8 cellular contexts compared by ENCODE assay signal in the genomic region with DNA sequence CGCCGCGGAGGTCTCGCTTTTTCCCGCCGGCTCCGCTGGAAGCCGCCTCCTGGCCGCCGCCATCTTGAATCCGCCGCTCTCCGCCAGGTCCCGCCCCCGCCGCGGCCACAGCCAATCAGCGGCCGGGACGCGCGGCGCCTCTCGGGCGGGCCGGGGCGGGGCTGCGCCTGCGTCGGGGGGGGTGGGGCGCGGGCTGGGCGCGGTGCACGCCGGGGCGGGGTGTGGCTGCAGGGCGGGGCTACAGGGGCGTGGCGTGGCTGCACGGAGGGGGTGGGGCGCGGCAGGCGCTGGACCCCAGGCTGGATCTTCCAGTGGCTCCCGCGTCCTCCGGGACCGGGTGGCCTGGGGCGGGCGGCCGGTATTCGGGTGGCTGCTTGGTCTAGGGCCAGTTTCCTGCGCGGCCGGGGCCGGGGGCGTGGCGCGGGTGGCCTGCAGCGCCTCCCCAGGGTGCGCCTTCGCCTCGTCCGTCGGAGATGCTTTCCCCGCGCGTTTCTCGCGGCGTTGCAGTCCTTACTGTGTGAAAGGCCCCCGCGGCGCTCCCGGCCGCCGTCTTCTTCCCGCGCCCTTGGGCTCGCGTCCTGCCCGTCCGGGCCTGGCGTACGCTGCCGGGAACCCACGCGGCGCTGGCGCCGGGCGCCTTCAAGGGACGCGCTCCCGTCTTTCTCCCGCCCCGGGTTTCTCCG. TPM values are rescaled to one million over a fixed set of nuclear protein-coding genes. Genes with fewer than 3 reads are reported as not detected.
A peak's percentile ranks its signal among the peaks of the same experiment; 100 is the strongest.
DNase-seq lines count a peak whose midpoint lies in the region; ATAC-seq lines count a peak whose summit lies in the region.

No MANE protein-coding gene starts in this region.

- no peaks in the 10 kb centered on the region for H3K9me3 Mint-ChIP-seq in activated CD4-positive, alpha-beta T cell treated with anti-CD3 and anti-CD28 coated beads for 36 hours (ENCODE audit: low read depth)

- H3K36me3 Mint-ChIP-seq in activated CD4-positive, alpha-beta T cell treated with anti-CD3 and anti-CD28 coated beads for 36 hours (ENCODE audit: low read depth) = peaks cover 51% of the 10 kb centered on the region

- no peaks in the 10 kb centered on the region for H3K27me3 Mint-ChIP-seq in activated CD4-positive, alpha-beta T cell treated with anti-CD3 and anti-CD28 coated beads for 36 hours

- peaks cover 30% of the 10 kb centered on the region for H3K4me1 Mint-ChIP-seq in activated CD4-positive, alpha-beta T cell treated with anti-CD3 and anti-CD28 coated beads for 36 hours

- intact Hi-C loops in activated CD4-positive, alpha-beta T cell treated with anti-CD3 and anti-CD28 coated beads for 36 hours (cut with DNase I, micrococcal nuclease) = loop anchor here (1.0 to 10.0 kb wide), 14 partner anchors 38 to 1252 kb away; partner anchors contain the start of genes DIP2A (in 2 of the 2), LSS (in 2 of the 2), ADARB1 (in 1 of the 2) and COL6A1 (in 1 of the 2)

- peak; percentile 49 to 69 for DNase-seq in AML-193 (lab: John Stamatoyannopoulos, UW)
- peak; percentile 70 for DNase-seq in NCI-H460 (ENCODE audit: extremely low read depth, low read depth)
- peak; percentile 94 for DNase-seq in activated CD4-positive, alpha-beta T cell treated with anti-CD3 and anti-CD28 coated beads for 36 hours
- DNase-seq in left kidney (ENCODE audit: low read depth, low spot score) = peak; percentile 94
- DNase-seq in stimulated activated CD4-positive, alpha-beta T cell treated with anti-CD3 and anti-CD28 coated beads, Interleukin-1b, Interleukin-23, amount 100 ng/mL, for 4 hours (ENCODE audit: low read depth in 2 of 2) = peak; percentile 86 to 89

- ATAC-seq in GM19023 (IDR thresholded peaks at IDR 0.05; ENCODE audit: unreplicated experiment) = peak; percentile 68
- ATAC-seq in HG03175 (IDR thresholded peaks at IDR 0.05; ENCODE audit: unreplicated experiment) = peak; percentile 64
- peak; percentile 79 for ATAC-seq in activated CD4-positive, alpha-beta T cell treated with anti-CD3 and anti-CD28 coated beads for 36 hours

- POLR2A ChIA-PET in activated CD4-positive, alpha-beta T cell treated with anti-CD3 and anti-CD28 coated beads for 36 hours (lab: Charles Lee) = no interaction called here

- peak overlapping the region; percentile 94 for H3K27ac Mint-ChIP-seq in activated CD4-positive, alpha-beta T cell treated with anti-CD3 and anti-CD28 coated beads for 36 hours

- peak overlapping the region; percentile 98 for H3K27ac ChIP-seq in cingulate gyrus (ENCODE audit: low read depth, low read length)

- H3K4me3 Mint-ChIP-seq in activated CD4-positive, alpha-beta T cell treated with anti-CD3 and anti-CD28 coated beads for 36 hours = peak overlapping the region; percentile 95

- CTCF ChIA-PET in activated CD4-positive, alpha-beta T cell treated with anti-CD3 and anti-CD28 coated beads for 36 hours (lab: Charles Lee) = interaction anchor here (1.6 to 1.8 kb wide), 2 partner anchors 49 to 315 kb away, joined by 4 to 5 read pairs; no protein-coding TSS in a partner anchor

RNA-seq across cellular contexts. Expression of gene PCNT, which starts 0.6 kb away (rescaled TPM):
- total RNA-seq in NCI-H460 (2014; rRNA removed; shearing (Covaris generic)) = 11.1 and 14.1 TPM in 2 replicates
- polyA plus RNA-seq in NCI-H460 (2014; cell fraction: nucleus; rRNA removed) = 62.2 and 89.4 TPM in 2 replicates
- total RNA-seq in activated CD4-positive, alpha-beta T cell treated with anti-CD3 and anti-CD28 coated beads for 36 hours = 10 to 100 TPM; 46.5 to 47.7 TPM

RNA-seq across cellular contexts. Expression of gene C21orf58, which starts 0.9 kb away (rescaled TPM):
- 4.4 TPM in 2 replicates for total RNA-seq in NCI-H460 (2014; rRNA removed; shearing (Covaris generic))
- polyA plus RNA-seq in NCI-H460 (2014; cell fraction: nucleus; rRNA removed) = 63.4 and 68.1 TPM in 2 replicates
- 10 to 100 TPM; 27.4 to 33.0 TPM for total RNA-seq in activated CD4-positive, alpha-beta T cell treated with anti-CD3 and anti-CD28 coated beads for 36 hours

RNA-seq across cellular contexts. Expression of gene YBEY, which starts 38.4 kb away (rescaled TPM):
- total RNA-seq in NCI-H460 (2014; rRNA removed; shearing (Covaris generic)) = 20.8 and 23.2 TPM in 2 replicates
- polyA plus RNA-seq in NCI-H460 (2014; cell fraction: nucleus; rRNA removed) = 13.6 and 15.4 TPM in 2 replicates
- total RNA-seq in activated CD4-positive, alpha-beta T cell treated with anti-CD3 and anti-CD28 coated beads for 36 hours = 10 to 100 TPM; 16.9 to 20.6 TPM

RNA-seq across cellular contexts. Expression of gene MCM3AP, which starts 39.1 kb away (rescaled TPM):
- total RNA-seq in NCI-H460 (2014; rRNA removed; shearing (Covaris generic)) = 28.9 and 38.8 TPM in 2 replicates
- polyA plus RNA-seq in NCI-H460 (2014; cell fraction: nucleus; rRNA removed) = 64.1 and 103 TPM in 2 replicates
- 100 to 1,000 TPM in 1 of 2 experiments, 10 to 100 TPM in 1; 71.1 to 106 TPM for total RNA-seq in activated CD4-positive, alpha-beta T cell treated with anti-CD3 and anti-CD28 coated beads for 36 hours

Comparison
In these comparisons a context has a peak if more than half of its experiments do, and no peak if none do; other contexts are left out.
1. Peak in every context shown above with its lines: DNase-seq, ATAC-seq and H3K27ac ChIP-seq.